ENCODE assay signal across 27 cellular contexts in the genomic region with DNA sequence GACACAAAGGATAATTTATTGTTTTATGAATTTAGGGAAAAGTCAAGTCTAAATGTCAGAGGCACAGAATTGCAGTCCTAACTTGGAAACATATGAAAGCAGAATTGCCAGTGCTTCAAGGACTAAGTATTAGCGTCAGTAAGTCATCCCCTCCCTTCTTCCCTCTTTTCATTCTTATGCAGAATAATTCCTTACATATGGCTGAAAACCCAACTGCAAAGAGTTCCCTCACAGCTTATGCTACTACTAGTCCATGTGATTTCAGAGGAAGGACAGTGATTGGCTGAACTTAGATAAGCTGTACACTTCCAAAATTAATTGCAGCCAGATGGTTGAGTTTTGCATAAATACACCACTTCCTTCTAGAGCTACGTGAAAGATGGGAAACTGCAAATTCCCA.
"Had no signal": no experiment of that assay in that cellular context is flagged by ENCODE, and none has a peak within 500 bp of the region (broad histone marks: within the 10 kb centered on the region; RNA-seq: fewer than 3 reads in every experiment).

No MANE protein-coding gene starts in this region.

- H3K27me3 ChIP-seq: ascending aorta, cardiac muscle cell, colonic mucosa, dorsolateral prefrontal cortex, spleen, suprapubic skin, tibial nerve had no signal

- H3K4me1 Mint-ChIP-seq: activated CD4-positive, alpha-beta memory T cell treated with anti-CD3 and anti-CD28 coated beads, Interleukin-2, amount 10 ng/mL, durations not matched to agents 7 days and 5 days; activated CD4-positive, alpha-beta T cell treated with anti-CD3 and anti-CD28 coated beads, Interleukin-2, amount 10 ng/mL, durations not matched to agents 7 days and 5 days; activated naive CD4-positive, alpha-beta T cell treated with anti-CD3 and anti-CD28 coated beads, Interleukin-2, amount 10 ng/mL, durations not matched to agents 7 days and 5 days; activated naive CD8-positive, alpha-beta T cell treated with anti-CD3 and anti-CD28 coated beads, Interleukin-2, amount 10 ng/mL, durations not matched to agents 7 days and 5 days; brain; naive B cell had no signal

- H3K36me3 Mint-ChIP-seq: activated naive CD4-positive, alpha-beta T cell treated with anti-CD3 and anti-CD28 coated beads, Interleukin-2, amount 10 ng/mL, durations not matched to agents 7 days and 5 days; activated naive CD8-positive, alpha-beta T cell treated with anti-CD3 and anti-CD28 coated beads, Interleukin-2, amount 10 ng/mL, durations not matched to agents 7 days and 5 days; brain; mesothelial cell of epicardium; naive B cell had no signal

- H3K4me3 ChIP-seq: ascending aorta, cardiac muscle cell, colonic mucosa, dorsolateral prefrontal cortex, gastroesophageal sphincter, spleen, suprapubic skin, tibial nerve had no signal

- ATAC-seq: gastroesophageal sphincter, right cardiac atrium had no signal

- H3K4me3 Mint-ChIP-seq: activated CD4-positive, alpha-beta memory T cell treated with anti-CD3 and anti-CD28 coated beads, Interleukin-2, amount 10 ng/mL, durations not matched to agents 7 days and 5 days; activated CD4-positive, alpha-beta T cell treated with anti-CD3 and anti-CD28 coated beads, Interleukin-2, amount 10 ng/mL, durations not matched to agents 7 days and 5 days; activated naive CD4-positive, alpha-beta T cell treated with anti-CD3 and anti-CD28 coated beads, Interleukin-2, amount 10 ng/mL, durations not matched to agents 7 days and 5 days; activated naive CD8-positive, alpha-beta T cell treated with anti-CD3 and anti-CD28 coated beads, Interleukin-2, amount 10 ng/mL, durations not matched to agents 7 days and 5 days; activated T-cell treated with anti-CD3 and anti-CD28 coated beads, Interleukin-2, amount 50 U/mL, for 24 hours; mesothelial cell of epicardium; naive B cell had no signal

- H3K36me3 ChIP-seq: ascending aorta, cardiac muscle cell, colonic mucosa, gastroesophageal sphincter, spleen, suprapubic skin, tibial nerve had no signal

- H3K4me1 ChIP-seq: ascending aorta, colonic mucosa, gastroesophageal sphincter, spleen, suprapubic skin, tibial nerve had no signal

- DNase-seq: activated CD4-positive, alpha-beta memory T cell treated with anti-CD3 and anti-CD28 coated beads, Interleukin-2, amount 10 ng/mL, durations not matched to agents 7 days and 5 days; activated CD4-positive, alpha-beta T cell treated with anti-CD3 and anti-CD28 coated beads for 1 hour; activated CD4-positive, alpha-beta T cell treated with anti-CD3 and anti-CD28 coated beads, Interleukin-2, amount 10 ng/mL, durations not matched to agents 7 days and 5 days; activated CD8-positive, alpha-beta memory T cell treated with anti-CD3 and anti-CD28 coated beads, Interleukin-2, amount 50 U/mL, for 48 hours; activated gamma-delta T cell; activated naive CD4-positive, alpha-beta T cell treated with anti-CD3 and anti-CD28 coated beads, Interleukin-2, amount 10 ng/mL, durations not matched to agents 7 days and 5 days; activated naive CD8-positive, alpha-beta T cell treated with anti-CD3 and anti-CD28 coated beads, Interleukin-2, amount 10 ng/mL, durations not matched to agents 7 days and 5 days; activated T-cell treated with anti-CD3 and anti-CD28 coated beads, Interleukin-2, amount 50 U/mL, for 24 hours; cerebellar nuclear complex; colonic mucosa; dorsolateral prefrontal cortex; effector memory CD4-positive, alpha-beta T cell; head of caudate nucleus; hippocampal formation; naive B cell; occipital lobe; right cardiac atrium; spleen; stimulated activated naive CD4-positive, alpha-beta T cell; T-helper 9 cell had no signal

- H3K9me3 ChIP-seq: ascending aorta, colonic mucosa, gastroesophageal sphincter, tibial nerve had no signal

- H3K27me3 Mint-ChIP-seq: activated CD4-positive, alpha-beta memory T cell treated with anti-CD3 and anti-CD28 coated beads, Interleukin-2, amount 10 ng/mL, durations not matched to agents 7 days and 5 days; activated CD4-positive, alpha-beta T cell treated with anti-CD3 and anti-CD28 coated beads, Interleukin-2, amount 10 ng/mL, durations not matched to agents 7 days and 5 days; activated naive CD4-positive, alpha-beta T cell treated with anti-CD3 and anti-CD28 coated beads, Interleukin-2, amount 10 ng/mL, durations not matched to agents 7 days and 5 days; activated naive CD8-positive, alpha-beta T cell treated with anti-CD3 and anti-CD28 coated beads, Interleukin-2, amount 10 ng/mL, durations not matched to agents 7 days and 5 days; activated T-cell treated with anti-CD3 and anti-CD28 coated beads, Interleukin-2, amount 50 U/mL, for 24 hours; brain; naive B cell had no signal

- H3K27ac ChIP-seq: ascending aorta, cardiac muscle cell, colonic mucosa, dorsolateral prefrontal cortex, gastroesophageal sphincter, spleen, suprapubic skin, tibial nerve had no signal

- H3K27ac Mint-ChIP-seq: activated CD4-positive, alpha-beta memory T cell treated with anti-CD3 and anti-CD28 coated beads, Interleukin-2, amount 10 ng/mL, durations not matched to agents 7 days and 5 days; activated CD4-positive, alpha-beta T cell treated with anti-CD3 and anti-CD28 coated beads, Interleukin-2, amount 10 ng/mL, durations not matched to agents 7 days and 5 days; activated naive CD4-positive, alpha-beta T cell treated with anti-CD3 and anti-CD28 coated beads, Interleukin-2, amount 10 ng/mL, durations not matched to agents 7 days and 5 days; activated naive CD8-positive, alpha-beta T cell treated with anti-CD3 and anti-CD28 coated beads, Interleukin-2, amount 10 ng/mL, durations not matched to agents 7 days and 5 days; activated T-cell treated with anti-CD3 and anti-CD28 coated beads, Interleukin-2, amount 50 U/mL, for 24 hours; mesothelial cell of epicardium; naive B cell had no signal
